8 cellular contexts compared by ENCODE assay signal in the genomic region with DNA sequence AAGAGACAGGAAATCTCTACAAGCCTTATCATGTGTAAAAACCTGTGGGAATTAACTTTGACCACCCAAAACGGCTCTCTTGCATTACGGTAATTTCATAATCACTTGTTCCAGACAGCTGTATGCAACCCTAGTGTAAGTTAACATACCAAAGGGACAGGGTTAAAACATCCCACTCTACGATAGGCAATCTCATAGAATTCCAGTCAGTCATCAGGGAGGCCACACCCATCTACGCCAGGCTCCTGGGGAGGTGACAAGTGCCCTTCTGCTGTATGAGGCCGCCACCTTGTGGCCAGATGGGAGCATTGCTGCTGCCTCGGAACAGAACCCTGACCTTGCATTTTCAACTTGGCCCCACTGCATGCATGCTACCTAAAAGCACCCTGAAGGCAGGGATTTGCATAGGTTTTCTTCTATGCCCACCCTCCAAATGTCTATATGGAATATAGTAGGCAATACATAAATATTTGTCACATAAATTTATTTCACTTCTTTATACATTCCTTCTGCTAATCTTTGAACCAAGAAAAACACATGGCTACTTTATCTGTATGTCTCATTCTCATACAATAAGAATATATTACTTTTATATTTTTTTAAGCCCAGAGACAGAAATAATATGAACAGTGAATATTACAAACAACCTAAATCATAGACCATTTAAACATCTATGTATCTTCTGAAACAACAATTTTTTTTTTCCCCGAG. TPM values are rescaled to one million over a fixed set of nuclear protein-coding genes. Genes with fewer than 3 reads are reported as not detected.
DNase-seq lines count a peak whose midpoint lies in the region; ATAC-seq and TF ChIP-seq lines count a peak whose summit lies in the region.

No MANE protein-coding gene starts in this region.

- peaks cover 23% of the 10 kb centered on the region for H3K4me1 Mint-ChIP-seq in activated T-cell treated with anti-CD3 and anti-CD28 coated beads, Interleukin-2, amount 50 U/mL, for 24 hours (ENCODE audit: low read depth)
- peaks cover 18% of the 10 kb centered on the region for H3K4me1 Mint-ChIP-seq in nephron

- H3K27me3 ChIP-seq in BLaER1 treated with 17β-estradiol and CSF1 and Interleukin-3, amounts not matched to agents 10 nM and 100 nM: no peaks in the 10 kb centered on the region
- H3K27me3 ChIP-seq in Peyer's patch: no peaks in the 10 kb centered on the region

- H3K4me3 Mint-ChIP-seq in activated T-cell treated with anti-CD3 and anti-CD28 coated beads, Interleukin-2, amount 50 U/mL, for 24 hours: no peak overlapping the region
- H3K4me3 Mint-ChIP-seq in nephron: peak overlapping the region in 1 of 3 experiments; percentile 13

- no peaks in the 10 kb centered on the region for H3K9me3 Mint-ChIP-seq in activated T-cell treated with anti-CD3 and anti-CD28 coated beads, Interleukin-2, amount 50 U/mL, for 24 hours
- H3K9me3 Mint-ChIP-seq in nephron: no peaks in the 10 kb centered on the region

- no peaks in the 10 kb centered on the region for H3K36me3 ChIP-seq in BLaER1 treated with 17β-estradiol and CSF1 and Interleukin-3, amounts not matched to agents 10 nM and 100 nM
- no peaks in the 10 kb centered on the region for H3K36me3 ChIP-seq in Peyer's patch

- no peaks in the 10 kb centered on the region for H3K36me3 Mint-ChIP-seq in activated T-cell treated with anti-CD3 and anti-CD28 coated beads, Interleukin-2, amount 50 U/mL, for 24 hours (ENCODE audit: low read depth)
- no peaks in the 10 kb centered on the region for H3K36me3 Mint-ChIP-seq in nephron (ENCODE audit: low read depth)

- peak in 1 of 2 donors; percentile 36 for TF ChIP-seq POLR2A in Peyer's patch (IDR thresholded peaks at IDR 0.05)

- no peaks in the 10 kb centered on the region for H4K20me1 ChIP-seq in BLaER1 treated with 17β-estradiol and CSF1 and Interleukin-3, amounts not matched to agents 10 nM and 100 nM

- no peak overlapping the region; a peak in 1 of 20 replicates for H3K4me3 ChIP-seq in BLaER1 treated with 17β-estradiol and CSF1 and Interleukin-3, amounts not matched to agents 10 nM and 100 nM
- H3K4me3 ChIP-seq in LNCaP clone FGC (ENCODE audit: low read depth, low read length): no peak overlapping the region
- no peak overlapping the region for H3K4me3 ChIP-seq in Peyer's patch

- peaks cover 19 to 32% (median 24%) of the 10 kb centered on the region in 10 experiments for H3K4me1 ChIP-seq in BLaER1 treated with 17β-estradiol and CSF1 and Interleukin-3, amounts not matched to agents 10 nM and 100 nM
- peaks cover 0 to 4% (median 2%) of the 10 kb centered on the region in 4 donors for H3K4me1 ChIP-seq in Peyer's patch

- ATAC-seq in GM21423 (IDR thresholded peaks at IDR 0.05; ENCODE audit: unreplicated experiment): peak; percentile 83

- peak overlapping the region in 1 of 11 experiments; percentile 54; a peak in 1 of 22 replicates for H3K9ac ChIP-seq in BLaER1 treated with 17β-estradiol and CSF1 and Interleukin-3, amounts not matched to agents 10 nM and 100 nM

- H3K27ac Mint-ChIP-seq in activated T-cell treated with anti-CD3 and anti-CD28 coated beads, Interleukin-2, amount 50 U/mL, for 24 hours: no peak overlapping the region
- H3K27ac Mint-ChIP-seq in nephron: peak overlapping the region in 1 of 3 experiments; percentile 48

- H3K4me2 ChIP-seq in BLaER1 treated with 17β-estradiol and CSF1 and Interleukin-3, amounts not matched to agents 10 nM and 100 nM: peak overlapping the region; percentile 44 to 77 (median 60); a peak in 20 of 22 replicates

- TF ChIP-seq CTCF in LNCaP clone FGC (IDR thresholded peaks at IDR 0.05; ENCODE audit: control insufficient read depth, extremely low read depth, insufficient read depth) (peak; percentile 99), Peyer's patch (IDR thresholded peaks at IDR 0.05) (peak; percentile 95 to 99 (median 99)), nephron (IDR thresholded peaks at IDR 0.05; ENCODE audit: unreplicated experiment in 3 of 3) (peak; percentile 98 to 100 (median 99))

- DNase-seq in LNCaP clone FGC (ENCODE audit: low read depth) (peak; percentile 70), Peyer's patch (peak; percentile 90 to 96 (median 91)), fibroblast of gingiva (ENCODE audit: low read depth) (peak; percentile 87)
- DNase-seq in activated T-cell treated with anti-CD3 and anti-CD28 coated beads, Interleukin-2, amount 50 U/mL, for 24 hours: peak; percentile 89
- peak; percentile 78 for DNase-seq in stimulated activated naive CD4-positive, alpha-beta T cell treated with Interleukin-2 at 50 U/mL for 16 hours (lab: John Stamatoyannopoulos, UW)

- peaks cover 4% of the 10 kb centered on the region for H3K27me3 Mint-ChIP-seq in activated T-cell treated with anti-CD3 and anti-CD28 coated beads, Interleukin-2, amount 50 U/mL, for 24 hours
- H3K27me3 Mint-ChIP-seq in nephron (ENCODE audit: low read depth): no peaks in the 10 kb centered on the region

- H3K9me3 ChIP-seq in BLaER1 treated with 17β-estradiol and CSF1 and Interleukin-3, amounts not matched to agents 10 nM and 100 nM (replicated peaks in 1 of 11): no peaks in the 10 kb centered on the region
- H3K9me3 ChIP-seq in Peyer's patch: no peaks in the 10 kb centered on the region

- peak overlapping the region in 2 of 11 experiments; percentile 57 to 68; a peak in 2 of 22 replicates for H3K27ac ChIP-seq in BLaER1 treated with 17β-estradiol and CSF1 and Interleukin-3, amounts not matched to agents 10 nM and 100 nM
- no peak overlapping the region for H3K27ac ChIP-seq in Peyer's patch

RNA-seq across cellular contexts. Expression of a gene that starts 12.6 kb away (rescaled TPM):
- total RNA-seq in Peyer's patch: under 1 TPM in 2 of 4 donors, not detected in 2; 0.35 to 0.67 TPM

RNA-seq across cellular contexts. Expression of a gene that starts 12.7 kb away (rescaled TPM):
- 10 to 100 TPM; 10.7 to 28.1 (median 14.1) TPM for total RNA-seq in Peyer's patch
